ENCODE assay signal across 8 cellular contexts in genomic region chr9:33159058-33159759, GRCh38. TPM values are rescaled to one million over a fixed set of nuclear protein-coding genes. Genes with fewer than 3 reads are reported as not detected.
DNase-seq lines count a peak whose midpoint lies in the region; ATAC-seq and TF ChIP-seq lines count a peak whose summit lies in the region.

No MANE protein-coding gene starts in this region.

- intact Hi-C loops in esophagus squamous epithelium (cut with DNase I), result no loop called here
- intact Hi-C loops in ovary (cut with DNase I), result loop anchor here in 1 of 4 donors (10.0 kb wide), 1 partner anchor 1046 kb away; no protein-coding TSS in a partner anchor

- H3K4me1 Mint-ChIP-seq in T-helper 2 cell treated with Interferon-gamma antibody and Interleukin-4, amounts not matched to agents 5 μg/mL and 100 μg/mL, for 36 hours (ENCODE audit: low read depth), result peaks cover 79% of the 10 kb centered on the region

- H3K27ac Mint-ChIP-seq in T-helper 2 cell treated with Interferon-gamma antibody and Interleukin-4, amounts not matched to agents 5 μg/mL and 100 μg/mL, for 36 hours, result peak overlapping the region; percentile 94

- H3K36me3 ChIP-seq in esophagus squamous epithelium, result no peaks in the 10 kb centered on the region
- no peaks in the 10 kb centered on the region for H3K36me3 ChIP-seq in ovary

- H3K27me3 Mint-ChIP-seq in T-helper 2 cell treated with Interferon-gamma antibody and Interleukin-4, amounts not matched to agents 5 μg/mL and 100 μg/mL, for 36 hours (ENCODE audit: low read depth), result no peaks in the 10 kb centered on the region

- H3K27me3 ChIP-seq in esophagus squamous epithelium, result no peaks in the 10 kb centered on the region
- no peaks in the 10 kb centered on the region for H3K27me3 ChIP-seq in ovary

- TF ChIP-seq POLR2A in esophagus squamous epithelium (IDR thresholded peaks at IDR 0.05), result no peak
- TF ChIP-seq POLR2A in ovary (IDR thresholded peaks at IDR 0.05), result no peak

- peak overlapping the region; percentile 82 for H3K4me3 Mint-ChIP-seq in T-helper 2 cell treated with Interferon-gamma antibody and Interleukin-4, amounts not matched to agents 5 μg/mL and 100 μg/mL, for 36 hours

- H3K9me3 Mint-ChIP-seq in T-helper 2 cell treated with Interferon-gamma antibody and Interleukin-4, amounts not matched to agents 5 μg/mL and 100 μg/mL, for 36 hours, result no peaks in the 10 kb centered on the region

- WGBS in esophagus squamous epithelium, 2 donors, result 10 to 12% methylated on average over 6 to 7 of the region's 7 CpGs
- WGBS in ovary, 3 donors, result 19 to 21% (median 20%) methylated on average over 7 of the region's 7 CpGs

- ATAC-seq in HG03175 (IDR thresholded peaks at IDR 0.05; ENCODE audit: unreplicated experiment) (peak; percentile 26), HG02623 (IDR thresholded peaks at IDR 0.05; ENCODE audit: unreplicated experiment) (no peak), HG03442 (IDR thresholded peaks at IDR 0.05; ENCODE audit: unreplicated experiment) (no peak)

- TF ChIP-seq CTCF in esophagus squamous epithelium (IDR thresholded peaks at IDR 0.05) (no peak), ovary (IDR thresholded peaks at IDR 0.05) (no peak)

- no peak for TF ChIP-seq EP300 in ovary (IDR thresholded peaks at IDR 0.05)

- peaks cover 4% of the 10 kb centered on the region for H3K36me3 Mint-ChIP-seq in T-helper 2 cell treated with Interferon-gamma antibody and Interleukin-4, amounts not matched to agents 5 μg/mL and 100 μg/mL, for 36 hours (ENCODE audit: low read depth)

- H3K4me1 ChIP-seq in esophagus squamous epithelium (peaks cover 64 to 100% (median 75%) of the 10 kb centered on the region in 3 donors), ovary (ENCODE audit: insufficient read depth) (peaks cover 40% of the 10 kb centered on the region)

- H3K4me3 ChIP-seq in esophagus squamous epithelium, result peak overlapping the region in 2 of 4 donors; percentile 4 to 38
- no peak overlapping the region for H3K4me3 ChIP-seq in ovary

- peak overlapping the region; percentile 90 to 99 (median 98) for H3K27ac ChIP-seq in esophagus squamous epithelium
- peak overlapping the region; percentile 44 to 95 for H3K27ac ChIP-seq in ovary

- DNase-seq in GM03348 (ENCODE audit: low spot score) (peak; percentile 27), esophagus squamous epithelium (lab: John Stamatoyannopoulos, UW) (no peak), ovary (peak; percentile 81 to 86 (median 82)), amniotic stem cell (lab: John Stamatoyannopoulos, UW) (no peak)
- peak; percentile 32 for DNase-seq in T-helper 2 cell treated with Interferon-gamma antibody and Interleukin-4, amounts not matched to agents 5 μg/mL and 100 μg/mL, for 36 hours (ENCODE audit: low spot score)

- H3K9me3 ChIP-seq in esophagus squamous epithelium (no peaks in the 10 kb centered on the region), ovary (no peaks in the 10 kb centered on the region)

RNA-seq across cellular contexts. Expression of gene B4GALT1, which starts 7.9 kb away (rescaled TPM):
- total RNA-seq in esophagus squamous epithelium (10 to 100 TPM; 42.3 to 60.4 (median 47.9) TPM), ovary (100 to 1,000 TPM in 3 of 7 donors, 10 to 100 TPM in 4; 77.9 to 226 (median 88.3) TPM)
- 100 to 1,000 TPM in 1 of 2 donors, 10 to 100 TPM in 1; 35.8 to 120 TPM for polyA plus RNA-seq in ovary

Comparison
In these comparisons a context has a peak if more than half of its experiments do, and no peak if none do; other contexts are left out.
1. DNase-seq: peak in GM03348 (single experiment), T-helper 2 cell treated with Interferon-gamma antibody and Interleukin-4, amounts not matched to agents 5 μg/mL and 100 μg/mL, for 36 hours (single experiment) and ovary (5 of 5); none in esophagus squamous epithelium (single experiment) and amniotic stem cell (single experiment).